In genomic region chr2:230542751-230543150, GRCh38 we compare ENCODE assay signal across 24 cellular contexts.
"Had no signal": no experiment of that assay in that cellular context is flagged by ENCODE, and none has a peak within 500 bp of the region (broad histone marks: within the 10 kb centered on the region; RNA-seq: fewer than 3 reads in every experiment).

No MANE protein-coding gene starts in this region.

- FAIRE-seq: urothelium cell line had no signal

- H3K27me3 ChIP-seq: sigmoid colon, spleen, tibial artery had no signal

- DNase-seq: activated CD4-positive, alpha-beta T cell treated with anti-CD3 and anti-CD28 coated beads for 36 hours; activated CD4-positive, alpha-beta T cell treated with anti-CD3 and anti-CD28 coated beads, Interleukin-2, amount 50 U/mL, for 48 hours; activated gamma-delta T cell treated with Interleukin-2 at 50 U/mL for 16 hours; amniotic stem cell; caudate nucleus; dorsolateral prefrontal cortex; endodermal cell; foreskin melanocyte; glutamatergic neuron; hippocampal formation; islet precursor cell; nucleus accumbens; sigmoid colon; spleen; stimulated activated CD4-positive, alpha-beta T cell treated with anti-CD3 and anti-CD28 coated beads, Interleukin-4, amount 100 ng/mL, for 4 hours; stimulated activated naive CD4-positive, alpha-beta T cell; T1000; tibial artery had no signal

- H3K4me3 ChIP-seq: dorsolateral prefrontal cortex, lung, sigmoid colon, spleen, tibial artery had no signal

- H3K4me1 ChIP-seq: sigmoid colon, tibial artery had no signal

- H3K27me3 Mint-ChIP-seq: activated CD4-positive, alpha-beta T cell treated with anti-CD3 and anti-CD28 coated beads for 36 hours had no signal

- H3K27ac Mint-ChIP-seq: activated CD4-positive, alpha-beta T cell treated with anti-CD3 and anti-CD28 coated beads for 36 hours; endodermal cell; mesothelial cell of epicardium; nephron had no signal

- H3K27ac ChIP-seq: dorsolateral prefrontal cortex, epithelial cell of prostate, sigmoid colon, spleen, tibial artery had no signal

- H3K4me3 Mint-ChIP-seq: activated CD4-positive, alpha-beta T cell treated with anti-CD3 and anti-CD28 coated beads for 36 hours; activated T-helper 1 cell treated with anti-CD3 and anti-CD28 coated beads, Interleukin-12 subunit alpha, Interleukin-12 subunit beta, Interleukin-2, Interleukin-4 antibody, amounts not matched to agents 30 ng/mL and 10 ng/mL and 1 ng/mL, durations not matched to agents 14 hours and 24 hours and 36 hours; endodermal cell; mesothelial cell of epicardium; nephron had no signal

- H3K4me1 Mint-ChIP-seq: endodermal cell, mesothelial cell of epicardium, nephron had no signal

- H3K9me3 ChIP-seq: sigmoid colon had no signal
